In the genomic region with DNA sequence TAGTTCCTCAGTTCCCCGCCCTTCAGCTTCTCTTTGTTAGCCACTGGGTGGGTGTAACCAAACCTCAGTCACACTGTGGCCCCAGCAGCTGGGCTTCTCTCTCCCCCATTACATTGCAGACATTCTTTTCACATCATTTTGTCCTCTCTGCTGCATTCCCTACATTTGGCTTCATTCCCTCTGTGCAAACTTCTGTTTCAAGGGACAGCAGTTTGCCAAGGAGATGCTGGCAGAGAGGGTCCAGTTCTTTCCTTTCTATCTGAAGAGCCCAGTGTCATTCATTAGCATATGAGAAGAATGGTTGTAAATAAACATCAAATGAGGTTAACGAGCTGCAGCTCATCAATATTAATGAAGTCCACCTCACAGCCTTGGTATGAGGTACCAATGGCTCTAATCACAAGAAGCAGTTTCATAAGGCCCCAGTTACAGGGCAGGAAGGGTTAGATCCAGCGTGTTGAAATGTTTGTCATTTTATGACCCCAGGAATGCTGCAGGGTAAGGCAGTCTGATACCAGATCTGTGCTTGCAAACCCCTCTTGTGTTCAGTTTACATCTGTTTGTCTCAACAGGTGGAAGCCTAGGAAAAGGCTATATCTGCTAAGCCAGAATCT, we compare ENCODE assay signal across 16 cellular contexts.
A peak's percentile ranks its signal among the peaks of the same experiment; 100 is the strongest.
DNase-seq lines count a peak whose midpoint lies in the region; ATAC-seq, FAIRE-seq and TF ChIP-seq lines count a peak whose summit lies in the region.
"Had no signal": no experiment of that assay in that cellular context is flagged by ENCODE, and none has a peak within 500 bp of the region (broad histone marks: within the 10 kb centered on the region; RNA-seq: fewer than 3 reads in every experiment).

No MANE protein-coding gene starts in this region.

- peaks cover 25% of the 10 kb centered on the region for H3K4me1 Mint-ChIP-seq in chondrocyte (ENCODE audit: low read depth)
- peaks cover 6% of the 10 kb centered on the region for H3K4me1 Mint-ChIP-seq in activated naive CD4-positive, alpha-beta T cell treated with anti-CD3 and anti-CD28 coated beads, Interleukin-2, amount 10 ng/mL, durations not matched to agents 7 days and 5 days
- H3K4me1 Mint-ChIP-seq: stimulated activated effector memory CD8-positive, alpha-beta T cell treated with anti-CD3 and anti-CD28 coated beads, Interleukin-12 subunit alpha, Interleukin-12 subunit beta, amount 100 ng/mL, for 72 hours had no signal

- H3K4me3 ChIP-seq in SK-N-SH (ENCODE audit: low read depth in 2 of 2, low read length in 1 of 2) (no peak overlapping the region), mucosa of descending colon (no peak overlapping the region)

- POLR2A ChIA-PET in SK-N-SH (lab: Yijun Ruan, JAX) = no interaction called here

- H3K9me2 ChIP-seq in SK-N-SH = no peaks in the 10 kb centered on the region

- H2AFZ ChIP-seq in SK-N-SH (ENCODE audit: low read depth) = no peak overlapping the region

- H3K27ac ChIP-seq in SK-N-SH (ENCODE audit: low read depth in 2 of 2, low read length in 1 of 2) = no peak overlapping the region
- peak overlapping the region; percentile 67 for H3K27ac ChIP-seq in layer of hippocampus (ENCODE audit: low read depth, low read length)
- H3K27ac ChIP-seq: VCaP had no signal

- TF ChIP-seq CTCF in SK-N-SH (IDR thresholded peaks at IDR 0.05) (no peak), chondrocyte (IDR thresholded peaks at IDR 0.05) (no peak), mucosa of descending colon (IDR thresholded peaks at IDR 0.05) (no peak)

- no peak for TF ChIP-seq EP300 in SK-N-SH (IDR thresholded peaks at IDR 0.05; ENCODE audit: borderline replicate concordance in 1 of 2, low read depth in 1 of 2, low read length in 1 of 2)

- H3K9me3 ChIP-seq in SK-N-SH (no peaks in the 10 kb centered on the region), mucosa of descending colon (no peaks in the 10 kb centered on the region)

- peak overlapping the region; percentile 1 for H3K4me3 Mint-ChIP-seq in chondrocyte (ENCODE audit: unreplicated experiment)
- no peak overlapping the region for H3K4me3 Mint-ChIP-seq in activated naive CD4-positive, alpha-beta T cell treated with anti-CD3 and anti-CD28 coated beads, Interleukin-2, amount 10 ng/mL, durations not matched to agents 7 days and 5 days
- H3K4me3 Mint-ChIP-seq: activated T-helper 1 cell treated with anti-CD3 and anti-CD28 coated beads, Interleukin-12 subunit alpha, Interleukin-12 subunit beta, Interleukin-2, Interleukin-4 antibody, amounts not matched to agents 30 ng/mL and 10 ng/mL and 1 ng/mL, durations not matched to agents 14 hours and 24 hours and 36 hours; stimulated activated effector memory CD8-positive, alpha-beta T cell treated with anti-CD3 and anti-CD28 coated beads, Interleukin-12 subunit alpha, Interleukin-12 subunit beta, amount 100 ng/mL, for 72 hours had no signal

- CTCF ChIA-PET in SK-N-SH (lab: Yijun Ruan, JAX) = interaction anchor here (1.9 kb wide), 1 partner anchor 49 kb away, joined by 6 read pairs; no protein-coding TSS in a partner anchor
- CTCF ChIA-PET in activated naive CD4-positive, alpha-beta T cell treated with anti-CD3 and anti-CD28 coated beads, Interleukin-2, amount 10 ng/mL, durations not matched to agents 7 days and 5 days (lab: Charles Lee) = no interaction called here

- peaks cover 11 to 16% of the 10 kb centered on the region in 2 experiments; a peak in 3 of 4 replicates for H3K4me1 ChIP-seq in SK-N-SH (ENCODE audit: control insufficient read depth in 1 of 2, insufficient read depth in 2 of 2, low read depth in 1 of 2, low read length in 1 of 2)
- H3K4me1 ChIP-seq in mucosa of descending colon (ENCODE audit: low read depth) = peaks cover 19% of the 10 kb centered on the region

- H3K9me3 Mint-ChIP-seq in chondrocyte (ENCODE audit: low read depth) = no peaks in the 10 kb centered on the region
- H3K9me3 Mint-ChIP-seq in activated naive CD4-positive, alpha-beta T cell treated with anti-CD3 and anti-CD28 coated beads, Interleukin-2, amount 10 ng/mL, durations not matched to agents 7 days and 5 days = no peaks in the 10 kb centered on the region
- H3K9me3 Mint-ChIP-seq: activated T-helper 1 cell treated with anti-CD3 and anti-CD28 coated beads, Interleukin-12 subunit alpha, Interleukin-12 subunit beta, Interleukin-2, Interleukin-4 antibody, amounts not matched to agents 30 ng/mL and 10 ng/mL and 1 ng/mL, durations not matched to agents 14 hours and 24 hours and 36 hours; stimulated activated effector memory CD8-positive, alpha-beta T cell treated with anti-CD3 and anti-CD28 coated beads, Interleukin-12 subunit alpha, Interleukin-12 subunit beta, amount 100 ng/mL, for 72 hours had no signal

- no peaks in the 10 kb centered on the region for H3K79me2 ChIP-seq in SK-N-SH (ENCODE audit: insufficient read depth)

- H3K27me3 ChIP-seq in SK-N-SH (ENCODE audit: insufficient read depth) = no peaks in the 10 kb centered on the region
- H3K27me3 ChIP-seq in layer of hippocampus (ENCODE audit: control insufficient read depth, insufficient read depth, low read length) = no peaks in the 10 kb centered on the region

- H3K36me3 ChIP-seq in SK-N-SH (replicated peaks in 1 of 2; ENCODE audit: control insufficient read depth in 1 of 2, insufficient read depth in 2 of 2, low read length in 1 of 2) (no peaks in the 10 kb centered on the region), mucosa of descending colon (ENCODE audit: low read depth) (no peaks in the 10 kb centered on the region)

- H3K9ac ChIP-seq in SK-N-SH = no peak overlapping the region

- H3K27ac Mint-ChIP-seq in chondrocyte (ENCODE audit: unreplicated experiment) = peak overlapping the region; percentile 83
- no peak overlapping the region for H3K27ac Mint-ChIP-seq in activated naive CD4-positive, alpha-beta T cell treated with anti-CD3 and anti-CD28 coated beads, Interleukin-2, amount 10 ng/mL, durations not matched to agents 7 days and 5 days
- H3K27ac Mint-ChIP-seq: activated T-helper 1 cell treated with anti-CD3 and anti-CD28 coated beads, Interleukin-12 subunit alpha, Interleukin-12 subunit beta, Interleukin-2, Interleukin-4 antibody, amounts not matched to agents 30 ng/mL and 10 ng/mL and 1 ng/mL, durations not matched to agents 14 hours and 24 hours and 36 hours; stimulated activated effector memory CD8-positive, alpha-beta T cell treated with anti-CD3 and anti-CD28 coated beads, Interleukin-12 subunit alpha, Interleukin-12 subunit beta, amount 100 ng/mL, for 72 hours had no signal

- WGBS in SK-N-SH (ENCODE audit: low lambda C conversion rate) = 91% methylated on average over 2 of the region's 3 CpGs

- H3F3A ChIP-seq in SK-N-SH (replicated peaks; ENCODE audit: insufficient read depth) = peaks cover 5% of the 10 kb centered on the region

- no peaks in the 10 kb centered on the region for H3K27me3 Mint-ChIP-seq in chondrocyte (ENCODE audit: low read depth)
- no peaks in the 10 kb centered on the region for H3K27me3 Mint-ChIP-seq in activated naive CD4-positive, alpha-beta T cell treated with anti-CD3 and anti-CD28 coated beads, Interleukin-2, amount 10 ng/mL, durations not matched to agents 7 days and 5 days

- H3K36me3 Mint-ChIP-seq in chondrocyte (ENCODE audit: low read depth) = no peaks in the 10 kb centered on the region
- H3K36me3 Mint-ChIP-seq in activated naive CD4-positive, alpha-beta T cell treated with anti-CD3 and anti-CD28 coated beads, Interleukin-2, amount 10 ng/mL, durations not matched to agents 7 days and 5 days = no peaks in the 10 kb centered on the region
- H3K36me3 Mint-ChIP-seq: stimulated activated effector memory CD8-positive, alpha-beta T cell treated with anti-CD3 and anti-CD28 coated beads, Interleukin-12 subunit alpha, Interleukin-12 subunit beta, amount 100 ng/mL, for 72 hours had no signal

- no peak for FAIRE-seq in urothelium cell line (lab: Jason Lieb, UNC)
- FAIRE-seq: A204.1 had no signal

- no peak for TF ChIP-seq RAD21 in SK-N-SH (IDR thresholded peaks at IDR 0.05; ENCODE audit: low read length)

- DNase-seq in SK-N-SH (no peak), chondrocyte (ENCODE audit: low spot score) (no peak), urothelium cell line (ENCODE audit: low spot score) (peak; percentile 6), mucosa of descending colon (no peak), SW480 (ENCODE audit: low spot score) (no peak)
- no peak for DNase-seq in activated naive CD4-positive, alpha-beta T cell treated with anti-CD3 and anti-CD28 coated beads, Interleukin-2, amount 10 ng/mL, durations not matched to agents 7 days and 5 days
- DNase-seq: cerebellar nuclear complex; NCI-H2107; stimulated activated CD4-positive, alpha-beta T cell treated with anti-CD3 and anti-CD28 coated beads, Interleukin-15, amount 100 ng/mL, for 24 hours had no signal

- intact Hi-C loops in mucosa of descending colon (cut with DNase I, micrococcal nuclease) = no loop called here

- ATAC-seq in SK-N-SH treated with all-trans-retinoic acid at 6 μM for 48 hours (peak; percentile 48), mucosa of descending colon (no peak)
- ATAC-seq: Panc1; stimulated activated effector memory CD8-positive, alpha-beta T cell treated with anti-CD3 and anti-CD28 coated beads, Interleukin-12 subunit alpha, Interleukin-12 subunit beta, amount 100 ng/mL, for 72 hours had no signal

- H3K4me2 ChIP-seq in SK-N-SH = no peak overlapping the region

- no peaks in the 10 kb centered on the region for H4K20me1 ChIP-seq in SK-N-SH (ENCODE audit: insufficient read depth)

TF ChIP-seq in SK-N-SH treated with all-trans-retinoic acid at 6 μM for 48 hours, 23 proteins besides CTCF, POLR2A, EP300 and RAD21 (continues in another document):
- TF ChIP-seq BACH2 (CRISPR knock-in tag; IDR thresholded peaks at IDR 0.05; ENCODE audit: borderline replicate concordance) (no peak), ZNF8 (CRISPR knock-in tag; IDR thresholded peaks at IDR 0.05) (no peak), ZNF70 (CRISPR knock-in tag; IDR thresholded peaks at IDR 0.05) (no peak)

TF ChIP-seq in SK-N-SH, 30 proteins besides CTCF, POLR2A, EP300 and RAD21:
- TF ChIP-seq, protein P1, sequence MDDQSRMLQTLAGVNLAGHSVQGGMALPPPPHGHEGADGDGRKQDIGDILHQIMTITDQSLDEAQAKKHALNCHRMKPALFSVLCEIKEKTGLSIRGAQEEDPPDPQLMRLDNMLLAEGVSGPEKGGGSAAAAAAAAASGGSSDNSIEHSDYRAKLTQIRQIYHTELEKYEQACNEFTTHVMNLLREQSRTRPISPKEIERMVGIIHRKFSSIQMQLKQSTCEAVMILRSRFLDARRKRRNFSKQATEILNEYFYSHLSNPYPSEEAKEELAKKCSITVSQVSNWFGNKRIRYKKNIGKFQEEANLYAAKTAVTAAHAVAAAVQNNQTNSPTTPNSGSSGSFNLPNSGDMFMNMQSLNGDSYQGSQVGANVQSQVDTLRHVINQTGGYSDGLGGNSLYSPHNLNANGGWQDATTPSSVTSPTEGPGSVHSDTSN (IDR thresholded peaks at IDR 0.05) = no peak
- TF ChIP-seq TEAD4 (IDR thresholded peaks at IDR 0.05; ENCODE audit: borderline replicate concordance, insufficient read depth) (no peak), NRF1 (IDR thresholded peaks at IDR 0.05; ENCODE audit: low read depth, low read length) (no peak), EZH2phosphoT487 (IDR thresholded peaks at IDR 0.05; ENCODE audit: borderline replicate concordance, low read depth) (no peak), TCF12 (IDR thresholded peaks at IDR 0.05) (no peak), RCOR1 (IDR thresholded peaks at IDR 0.05; ENCODE audit: low read length) (no peak), CHD2 (IDR thresholded peaks at IDR 0.05; ENCODE audit: low read length, partially characterized antibody) (no peak)
